ENCODE assay signal across 35 cellular contexts in the genomic region with DNA sequence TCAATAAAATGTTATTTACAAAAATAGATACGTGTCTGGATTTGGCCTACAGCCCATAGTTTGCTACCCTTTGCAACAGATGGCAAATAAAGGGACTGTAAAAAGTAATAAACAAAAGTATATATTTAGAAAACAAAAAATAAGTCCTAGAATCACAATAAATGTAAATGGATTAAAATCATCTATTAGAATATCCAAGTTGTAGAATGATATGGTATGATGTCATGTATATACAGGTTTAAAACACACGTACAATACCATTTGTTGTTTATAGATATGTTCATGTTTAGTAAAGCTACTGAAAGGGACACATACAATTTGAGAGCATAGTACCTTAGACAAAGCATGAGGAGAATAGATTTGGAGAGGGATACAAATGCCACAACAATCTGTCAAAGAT.
DNase-seq lines count a peak whose midpoint lies in the region; ATAC-seq, FAIRE-seq and TF ChIP-seq lines count a peak whose summit lies in the region.
"Had no signal": no experiment of that assay in that cellular context is flagged by ENCODE, and none has a peak within 500 bp of the region (broad histone marks: within the 10 kb centered on the region; RNA-seq: fewer than 3 reads in every experiment).

No MANE protein-coding gene starts in this region.

- H3K27ac Mint-ChIP-seq in activated CD8-positive, alpha-beta T cell treated with anti-CD3 and anti-CD28 coated beads, Interleukin-2, amount 10 ng/mL, durations not matched to agents 7 days and 5 days = no peak overlapping the region
- H3K27ac Mint-ChIP-seq: B cell; CD14-positive monocyte; CD4-positive, alpha-beta memory T cell; CD4-positive, alpha-beta T cell; CD4-positive, CD25-positive, alpha-beta regulatory T cell; CD8-positive, alpha-beta memory T cell; CD8-positive, alpha-beta T cell had no signal

- DNase-seq in HepG2 (ENCODE audit: low spot score) = no peak
- no peak for DNase-seq in right lobe of liver
- no peak for DNase-seq in K562 (ENCODE audit: extremely low read depth in 1 of 4, low spot score in 3 of 4)
- no peak for DNase-seq in activated naive CD4-positive, alpha-beta T cell treated with anti-CD3 and anti-CD28 coated beads, Interleukin-2, amount 50 U/mL, for 16 hours
- no peak for DNase-seq in activated CD8-positive, alpha-beta T cell treated with anti-CD3 and anti-CD28 coated beads, Interleukin-2, amount 10 ng/mL, durations not matched to agents 7 days and 5 days
- DNase-seq: 8988T; ACHN; AML-193; BE2C; C1 segment of cervical spinal cord; Caco-2; Calu3; CD4-positive, alpha-beta memory T cell; CD4-positive, alpha-beta T cell; CD4-positive, CD25-positive, alpha-beta regulatory T cell; CD8-positive, alpha-beta memory T cell; CD8-positive, alpha-beta T cell; COR-L47; DMS 273 treated with DMSO at 0.1 percent for 48 hours; DMS153; DMS53; DMS79; DMS79 treated with DMSO at 0.1 percent for 48 hours; DND-41; EL had no signal

- ATAC-seq in HepG2 (no peak), right lobe of liver (no peak), K562 (no peak)
- no peak for ATAC-seq in activated CD8-positive, alpha-beta T cell treated with anti-CD3 and anti-CD28 coated beads, Interleukin-2, amount 10 ng/mL, durations not matched to agents 7 days and 5 days
- ATAC-seq: A549; CD8-positive, alpha-beta T cell had no signal

- intact Hi-C loops in HepG2 (cut with micrococcal nuclease; ENCODE audit: unreplicated experiment) (no loop called here), right lobe of liver (cut with DNase I) (no loop called here), K562 (cut with micrococcal nuclease) (no loop called here)

- H3K9ac ChIP-seq in HepG2 (ENCODE audit: insufficient read depth, low read depth, low read length) = no peak overlapping the region
- H3K9ac ChIP-seq in K562 (ENCODE audit: insufficient read depth in 1 of 2, low read depth in 2 of 2, low read length in 2 of 2) = no peak overlapping the region
- H3K9ac ChIP-seq: BLaER1; BLaER1 treated with 17β-estradiol and CSF1 and Interleukin-3, amounts not matched to agents 10 nM and 100 nM had no signal

- H3K9me3 Mint-ChIP-seq in activated CD8-positive, alpha-beta T cell treated with anti-CD3 and anti-CD28 coated beads, Interleukin-2, amount 10 ng/mL, durations not matched to agents 7 days and 5 days (ENCODE audit: insufficient read depth) = peaks cover 25% of the 10 kb centered on the region

- CTCF ChIA-PET in HepG2 (lab: Yijun Ruan, JAX; ENCODE audit: low intra/inter-chr PET ratio, low total read pairs) (no interaction called here), HEK293 (lab: Yijun Ruan, JAX) (no interaction called here), K562 (lab: Yijun Ruan, JAX; ENCODE audit: low intra/inter-chr PET ratio) (no interaction called here)
- CTCF ChIA-PET in activated CD8-positive, alpha-beta T cell treated with anti-CD3 and anti-CD28 coated beads, Interleukin-2, amount 10 ng/mL, durations not matched to agents 7 days and 5 days (lab: Charles Lee) = no interaction called here

- TF ChIP-seq CTCF in HepG2 (CRISPR knock-in tag; IDR thresholded peaks at IDR 0.05) (no peak), right lobe of liver (IDR thresholded peaks at IDR 0.05) (no peak), HEK293 (tag by site-specific recombination; IDR thresholded peaks at IDR 0.05) (no peak), K562 (IDR thresholded peaks at IDR 0.05 in 2 of 3, conservative IDR thresholded peaks at IDR 0.05 in 1 of 3; ENCODE audit: insufficient read depth in 2 of 3, low read depth in 1 of 3, low read length in 3 of 3) (no peak)

- H3K27me3 Mint-ChIP-seq in activated CD8-positive, alpha-beta T cell treated with anti-CD3 and anti-CD28 coated beads, Interleukin-2, amount 10 ng/mL, durations not matched to agents 7 days and 5 days (ENCODE audit: low read depth) = no peaks in the 10 kb centered on the region
- H3K27me3 Mint-ChIP-seq: B cell; CD4-positive, alpha-beta memory T cell; CD4-positive, alpha-beta T cell; CD4-positive, CD25-positive, alpha-beta regulatory T cell had no signal

- BruUV-seq in HepG2 (replicated peaks; lab: Mats Ljungman, UMichigan) (no TSS peak), K562 (replicated peaks; lab: Mats Ljungman, UMichigan) (no TSS peak)

- TF ChIP-seq RAD21 in HepG2 (CRISPR knock-in tag; IDR thresholded peaks at IDR 0.05) = no peak
- TF ChIP-seq RAD21 in K562 (CRISPR knock-in tag; conservative IDR thresholded peaks at IDR 0.05 in 1 of 2, IDR thresholded peaks at IDR 0.05 in 1 of 2) = no peak

- no peaks in the 10 kb centered on the region for H3K4me1 ChIP-seq in HepG2 (ENCODE audit: insufficient read depth, low read length)
- no peaks in the 10 kb centered on the region for H3K4me1 ChIP-seq in right lobe of liver
- no peaks in the 10 kb centered on the region for H3K4me1 ChIP-seq in HEK293 (ENCODE audit: control insufficient read depth, insufficient read depth, low read length)
- H3K4me1 ChIP-seq in K562 (replicated peaks in 1 of 2; ENCODE audit: control insufficient read depth in 2 of 2, insufficient read depth in 2 of 2, low read length in 2 of 2) = no peaks in the 10 kb centered on the region
- H3K4me1 ChIP-seq: A549; BE2C; BLaER1; BLaER1 treated with 17β-estradiol and CSF1 and Interleukin-3, amounts not matched to agents 10 nM and 100 nM; Caco-2 had no signal

- POLR2A ChIA-PET in HepG2 (lab: Yijun Ruan, JAX) (no interaction called here), HEK293 (lab: Yijun Ruan, JAX) (no interaction called here), K562 (lab: Yijun Ruan, JAX) (no interaction called here)
- POLR2A ChIA-PET in activated CD8-positive, alpha-beta T cell treated with anti-CD3 and anti-CD28 coated beads, Interleukin-2, amount 10 ng/mL, durations not matched to agents 7 days and 5 days (lab: Charles Lee) = interaction anchor here (0.7 kb wide), 1 partner anchor 68 kb away, joined by 3 read pairs; no protein-coding TSS in a partner anchor

- H3K4me1 Mint-ChIP-seq in activated CD8-positive, alpha-beta T cell treated with anti-CD3 and anti-CD28 coated beads, Interleukin-2, amount 10 ng/mL, durations not matched to agents 7 days and 5 days (ENCODE audit: low read depth) = peaks cover 47% of the 10 kb centered on the region
- H3K4me1 Mint-ChIP-seq: B cell, CD14-positive monocyte had no signal

- H3K27me3 ChIP-seq in HepG2 (ENCODE audit: control insufficient read depth in 1 of 2, insufficient read depth in 2 of 2, low read length in 2 of 2) = no peaks in the 10 kb centered on the region; a peak in 1 of 5 replicates
- H3K27me3 ChIP-seq in right lobe of liver = no peaks in the 10 kb centered on the region
- H3K27me3 ChIP-seq in K562 (ENCODE audit: control insufficient read depth in 2 of 2, insufficient read depth in 2 of 2, low read length in 2 of 2) = no peaks in the 10 kb centered on the region
- H3K27me3 ChIP-seq: BE2C; BLaER1; BLaER1 treated with 17β-estradiol and CSF1 and Interleukin-3, amounts not matched to agents 10 nM and 100 nM had no signal

- no peaks in the 10 kb centered on the region for H3K79me2 ChIP-seq in HepG2 (ENCODE audit: insufficient read depth, low read length)
- no peaks in the 10 kb centered on the region for H3K79me2 ChIP-seq in K562 (ENCODE audit: control insufficient read depth, insufficient read depth, low read length)

- no peak for FAIRE-seq in HepG2 (lab: Jason Lieb, UNC)
- FAIRE-seq in K562 (lab: Jason Lieb, UNC) = no peak
- FAIRE-seq: A204.1, A549, D721Med had no signal

- H3K4me3 ChIP-seq in HepG2 (replicated peaks in 1 of 3; ENCODE audit: insufficient read depth in 1 of 3, low read depth in 2 of 3, low read length in 3 of 3) (no peak overlapping the region), right lobe of liver (no peak overlapping the region), HEK293 (ENCODE audit: low read depth, low read length) (no peak overlapping the region), K562 (no peak overlapping the region)
- H3K4me3 ChIP-seq: A549; BLaER1; BLaER1 treated with 17β-estradiol and CSF1 and Interleukin-3, amounts not matched to agents 10 nM and 100 nM had no signal

- H3K9me3 ChIP-seq in HepG2 (ENCODE audit: low read length) (no peaks in the 10 kb centered on the region), right lobe of liver (peaks cover 0 to 9% (median 0%) of the 10 kb centered on the region in 4 donors), HEK293 (ENCODE audit: control insufficient read depth, insufficient read depth, low read depth, low read length) (no peaks in the 10 kb centered on the region; the same call in 1 of the 2 replicates), K562 (replicated peaks; ENCODE audit: control insufficient read depth, insufficient read depth, low read depth, low read length) (no peaks in the 10 kb centered on the region)
- H3K9me3 ChIP-seq: BE2C, Caco-2 had no signal

- no peak overlapping the region for H2AFZ ChIP-seq in HepG2 (ENCODE audit: low read length)
- H2AFZ ChIP-seq in K562 (ENCODE audit: low read depth, low read length) = no peak overlapping the region

- H3K36me3 ChIP-seq in HepG2 (replicated peaks in 1 of 2; ENCODE audit: control insufficient read depth in 1 of 2, insufficient read depth in 2 of 2, low read length in 2 of 2) (no peaks in the 10 kb centered on the region), right lobe of liver (no peaks in the 10 kb centered on the region), HEK293 (ENCODE audit: control insufficient read depth in 2 of 2, insufficient read depth in 1 of 2, low read length in 2 of 2) (no peaks in the 10 kb centered on the region), K562 (ENCODE audit: control insufficient read depth, insufficient read depth, low read length) (no peaks in the 10 kb centered on the region)
- H3K36me3 ChIP-seq: BE2C; BLaER1; BLaER1 treated with 17β-estradiol and CSF1 and Interleukin-3, amounts not matched to agents 10 nM and 100 nM had no signal

- TF ChIP-seq EP300 in HepG2 (IDR thresholded peaks at IDR 0.05; ENCODE audit: low read depth in 2 of 2, low read length in 2 of 2) (no peak), HepG2 (CRISPR knock-in tag; IDR thresholded peaks at IDR 0.05; ENCODE audit: borderline replicate concordance) (no peak), K562 (IDR thresholded peaks at IDR 0.05; ENCODE audit: low read length) (no peak)

- TF ChIP-seq POLR2A in HepG2 (IDR thresholded peaks at IDR 0.05; ENCODE audit: insufficient read depth in 1 of 2, low read depth in 2 of 2, low read length in 2 of 2) = no peak
- no peak for TF ChIP-seq POLR2A in right lobe of liver (IDR thresholded peaks at IDR 0.05)
- TF ChIP-seq POLR2A in K562 (conservative IDR thresholded peaks at IDR 0.05) = no peak

- no peaks in the 10 kb centered on the region for H3K9me1 ChIP-seq in K562 (ENCODE audit: control insufficient read depth, insufficient read depth, low read length)

- no peaks in the 10 kb centered on the region for H4K20me1 ChIP-seq in HepG2 (ENCODE audit: insufficient read depth, low read length)
- H4K20me1 ChIP-seq in K562 (replicated peaks; ENCODE audit: control insufficient read depth, insufficient read depth, low read length) = no peaks in the 10 kb centered on the region
- H4K20me1 ChIP-seq: BLaER1; BLaER1 treated with 17β-estradiol and CSF1 and Interleukin-3, amounts not matched to agents 10 nM and 100 nM had no signal

- no peak overlapping the region for H3K27ac ChIP-seq in HepG2 (ENCODE audit: extremely low read length, insufficient read depth, low read length)
- no peak overlapping the region for H3K27ac ChIP-seq in right lobe of liver
- no peak overlapping the region for H3K27ac ChIP-seq in HEK293 (ENCODE audit: extremely low read depth, low read depth, low read length)
- H3K27ac ChIP-seq in K562 (ENCODE audit: extremely low read depth, low read depth, low read length) = no peak overlapping the region
- H3K27ac ChIP-seq: 22Rv1; A549; BLaER1; BLaER1 treated with 17β-estradiol and CSF1 and Interleukin-3, amounts not matched to agents 10 nM and 100 nM; C4-2B had no signal

- peaks cover 26% of the 10 kb centered on the region for H3K36me3 Mint-ChIP-seq in activated CD8-positive, alpha-beta T cell treated with anti-CD3 and anti-CD28 coated beads, Interleukin-2, amount 10 ng/mL, durations not matched to agents 7 days and 5 days (ENCODE audit: low read depth)
- H3K36me3 Mint-ChIP-seq: CD4-positive, CD25-positive, alpha-beta regulatory T cell; CD8-positive, alpha-beta T cell had no signal

- H3K4me2 ChIP-seq in HepG2 (ENCODE audit: low read depth, low read length) (no peak overlapping the region), K562 (ENCODE audit: insufficient read depth, low read length) (no peak overlapping the region)
- H3K4me2 ChIP-seq: A549; BLaER1; BLaER1 treated with 17β-estradiol and CSF1 and Interleukin-3, amounts not matched to agents 10 nM and 100 nM had no signal

- H3K4me3 Mint-ChIP-seq in activated CD8-positive, alpha-beta T cell treated with anti-CD3 and anti-CD28 coated beads, Interleukin-2, amount 10 ng/mL, durations not matched to agents 7 days and 5 days = no peak overlapping the region
- H3K4me3 Mint-ChIP-seq: B cell; CD14-positive monocyte; CD4-positive, alpha-beta memory T cell; CD4-positive, alpha-beta T cell; CD8-positive, alpha-beta memory T cell; CD8-positive, alpha-beta T cell had no signal

- 9% methylated on average over 2 of the region's 2 CpGs for WGBS in HepG2 (ENCODE audit: low lambda C conversion rate)
- WGBS in right lobe of liver (ENCODE audit: insufficient coverage, low coverage, low lambda C conversion rate, missing lambda C conversion rate) = 73% methylated on average over 2 of the region's 2 CpGs
- WGBS in K562 (ENCODE audit: insufficient coverage, low coverage, missing lambda C conversion rate) = 0% methylated on average over 2 of the region's 2 CpGs

- in situ Hi-C loops in HepG2 (cut with HindIII; ENCODE audit: extremely low pct_ligation_motif_present, low pct_unique_long_range_greater_than_20kb) = no loop called here
- in situ Hi-C loops in K562 (cut with MboI) = no loop called here
